Comparison of ENCODE assay signal across 14 cellular contexts in the genomic region with DNA sequence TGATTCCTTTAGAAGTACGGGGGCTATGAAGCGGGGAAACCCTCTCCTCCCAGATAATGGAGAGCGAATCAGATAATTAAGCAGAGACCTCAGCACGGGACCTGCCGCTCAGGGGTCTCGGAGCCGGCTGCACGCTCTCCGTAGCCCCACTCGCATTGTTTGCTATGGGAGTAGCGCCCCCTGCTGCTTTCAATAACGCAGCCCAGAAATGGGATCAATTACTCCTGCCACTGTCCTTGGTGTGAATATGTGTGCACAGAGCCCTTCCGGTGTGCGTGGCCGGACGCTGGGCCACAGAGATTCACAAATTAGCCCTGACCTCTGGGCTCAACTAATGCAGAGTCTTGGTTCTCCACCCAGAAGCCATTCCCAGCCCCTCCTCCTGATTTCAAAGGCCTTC.
DNase-seq lines count a peak whose midpoint lies in the region; ATAC-seq and TF ChIP-seq lines count a peak whose summit lies in the region.
"Had no signal": no experiment of that assay in that cellular context is flagged by ENCODE, and none has a peak within 500 bp of the region (broad histone marks: within the 10 kb centered on the region; RNA-seq: fewer than 3 reads in every experiment).

No MANE protein-coding gene starts in this region.

- no peak for ATAC-seq in HG02642 (IDR thresholded peaks at IDR 0.05; ENCODE audit: poor library complexity, unreplicated experiment)
- ATAC-seq: A549, gastroesophageal sphincter had no signal

- no peak overlapping the region for H3K4me3 Mint-ChIP-seq in chondrocyte (ENCODE audit: unreplicated experiment)

- peak; percentile 12 for DNase-seq in DMS153 treated with DMSO at 0.1 percent for 48 hours (lab: John Stamatoyannopoulos, UW; ENCODE audit: unreplicated experiment)
- DNase-seq in DMS153 (lab: John Stamatoyannopoulos, UW): no peak
- peak; percentile 62 for DNase-seq in NCI-H1092 treated with DMSO at 0.1 percent for 48 hours (lab: John Stamatoyannopoulos, UW)
- DNase-seq in chondrocyte (ENCODE audit: low spot score): no peak
- peak; percentile 5 for DNase-seq in occipital lobe (lab: John Stamatoyannopoulos, UW)
- no peak for DNase-seq in NCI-H345 (lab: John Stamatoyannopoulos, UW)
- no peak for DNase-seq in activated CD4-positive, alpha-beta T cell treated with anti-CD3 and anti-CD28 coated beads, Interleukin-2, amount 50 U/mL, for 1 hour
- DNase-seq: activated effector memory CD4-positive, alpha-beta T cell treated with anti-CD3 and anti-CD28 coated beads, Interleukin-2, amount 50 U/mL, for 16 hours; cortex of kidney; GOT3; stimulated activated naive CD4-positive, alpha-beta T cell treated with Interleukin-2 at 50 U/mL for 16 hours had no signal

- peak; percentile 59 for TF ChIP-seq CTCF in chondrocyte (IDR thresholded peaks at IDR 0.05)

- no peak overlapping the region for H3K27ac Mint-ChIP-seq in chondrocyte (ENCODE audit: unreplicated experiment)

- H3K36me3 Mint-ChIP-seq in chondrocyte (ENCODE audit: low read depth): no peaks in the 10 kb centered on the region

- H3K27me3 Mint-ChIP-seq in chondrocyte (ENCODE audit: low read depth): no peaks in the 10 kb centered on the region

- H3K4me1 Mint-ChIP-seq in chondrocyte (ENCODE audit: low read depth): no peaks in the 10 kb centered on the region

- no peaks in the 10 kb centered on the region for H3K9me3 Mint-ChIP-seq in chondrocyte (ENCODE audit: low read depth)

Comparison
In these comparisons a context has a peak if more than half of its experiments do, and no peak if none do; other contexts are left out.
1. DNase-seq: peak in DMS153 treated with DMSO at 0.1 percent for 48 hours (single experiment), NCI-H1092 treated with DMSO at 0.1 percent for 48 hours (single experiment) and occipital lobe (single experiment); none in DMS153 (single experiment), chondrocyte (single experiment), NCI-H345 (single experiment) and activated CD4-positive, alpha-beta T cell treated with anti-CD3 and anti-CD28 coated beads, Interleukin-2, amount 50 U/mL, for 1 hour (single experiment).